28 cellular contexts compared by ENCODE assay signal in the genomic region with DNA sequence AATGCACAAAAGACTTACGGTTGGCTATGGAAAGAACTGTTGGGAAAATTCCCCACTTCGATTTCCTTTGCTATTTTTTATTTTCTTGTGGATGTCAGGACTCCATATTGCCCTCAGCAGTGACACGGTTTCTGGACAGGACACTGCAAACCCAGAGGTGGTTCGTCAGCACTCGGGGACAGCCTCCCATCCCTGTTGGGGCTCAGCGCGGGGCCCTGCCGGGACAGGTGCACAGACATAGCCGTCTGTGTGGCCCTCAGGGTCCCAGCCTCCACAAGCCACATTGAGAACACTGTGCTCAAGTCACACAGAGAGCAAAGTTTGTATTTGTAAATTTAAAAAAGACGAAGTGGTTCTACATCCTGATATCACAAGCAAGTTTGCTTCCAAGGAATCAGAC. TPM values are rescaled to one million over a fixed set of nuclear protein-coding genes. Genes with fewer than 3 reads are reported as not detected.
"Had no signal": no experiment of that assay in that cellular context is flagged by ENCODE, and none has a peak within 500 bp of the region (broad histone marks: within the 10 kb centered on the region; RNA-seq: fewer than 3 reads in every experiment).

No MANE protein-coding gene starts in this region.

- H3K27me3 Mint-ChIP-seq: effector memory CD8-positive, alpha-beta T cell had no signal

- H3K27ac ChIP-seq: coronary artery, epithelial cell of prostate, esophagus squamous epithelium, gastrocnemius medialis, heart left ventricle, hepatocyte, left lung, lower lobe of right lung had no signal

- H3K4me1 Mint-ChIP-seq: mesothelial cell of epicardium; naive B cell; naive thymus-derived CD8-positive, alpha-beta T cell had no signal

- H3K36me3 ChIP-seq: esophagus squamous epithelium, gastrocnemius medialis, heart left ventricle, left lung, lower lobe of right lung had no signal

- H3K4me1 ChIP-seq: esophagus squamous epithelium, gastrocnemius medialis, heart left ventricle, left lung, lower lobe of right lung had no signal

- H3K4me3 Mint-ChIP-seq: effector memory CD8-positive, alpha-beta T cell; endodermal cell; mesothelial cell of epicardium; naive B cell; naive thymus-derived CD8-positive, alpha-beta T cell had no signal

- H3K4me3 ChIP-seq: coronary artery, esophagus squamous epithelium, gastrocnemius medialis, heart left ventricle, hepatocyte, left lung, lower lobe of right lung, mucosa of descending colon had no signal

- H3K36me3 Mint-ChIP-seq: mesothelial cell of epicardium; naive B cell; naive thymus-derived CD8-positive, alpha-beta T cell had no signal

- H2AFZ ChIP-seq: hepatocyte had no signal

- H3K4me2 ChIP-seq: hepatocyte had no signal

- DNase-seq: effector CD8-positive, alpha-beta T cell; effector memory CD8-positive, alpha-beta T cell; erythroblast; esophagus squamous epithelium; foreskin fibroblast; foreskin melanocyte; gastrocnemius medialis; left cardiac atrium; lower lobe of right lung; mesenchymal stem cell; mucosa of descending colon; naive B cell; naive thymus-derived CD8-positive, alpha-beta T cell had no signal

- H3K27ac Mint-ChIP-seq: effector memory CD8-positive, alpha-beta T cell; endodermal cell; mesothelial cell of epicardium; naive thymus-derived CD8-positive, alpha-beta T cell had no signal

- H3K9me3 Mint-ChIP-seq: endodermal cell, mesothelial cell of epicardium had no signal

- H3K9me3 ChIP-seq: esophagus squamous epithelium, gastrocnemius medialis, heart left ventricle, left lung, lower lobe of right lung had no signal

- H3K79me2 ChIP-seq: hepatocyte had no signal

- ATAC-seq: effector memory CD8-positive, alpha-beta T cell; gastrocnemius medialis; mucosa of descending colon; naive thymus-derived CD8-positive, alpha-beta T cell had no signal

RNA-seq across cellular contexts. Expression of a gene that starts 38.7 kb away (rescaled TPM):
- total RNA-seq: dermis blood vessel endothelial cell, endodermal cell, esophagus mucosa, esophagus squamous epithelium, gastrocnemius medialis, glomerular endothelial cell, left cardiac atrium, left lung, left ventricle myocardium superior, lower leg skin, lower lobe of right lung, lung microvascular endothelial cell, mesenteric fat pad, mesothelial cell of epicardium had no signal
- polyA plus RNA-seq: heart left ventricle, keratinocyte had no signal
